In genomic region chr12:94207467-94208432, GRCh38 we compare ENCODE assay signal across 8 cellular contexts. TPM values are rescaled to one million over a fixed set of nuclear protein-coding genes. Genes with fewer than 3 reads are reported as not detected.
A peak's percentile ranks its signal among the peaks of the same experiment; 100 is the strongest.
DNase-seq lines count a peak whose midpoint lies in the region; ATAC-seq and TF ChIP-seq lines count a peak whose summit lies in the region.

No MANE protein-coding gene starts in this region.

- peak overlapping the region; percentile 12 to 45 for H3K4me3 ChIP-seq in neutrophil (ENCODE audit: low read depth in 1 of 2, low read length in 1 of 2)
- H3K4me3 ChIP-seq in H7 (ENCODE audit: insufficient read depth, low read depth, low read length), result no peak overlapping the region
- no peak overlapping the region for H3K4me3 ChIP-seq in PC-9

- H4K20me1 ChIP-seq in PC-9 (ENCODE audit: insufficient read depth), result no peaks in the 10 kb centered on the region

- H3K36me3 ChIP-seq in neutrophil, result peaks cover 31% of the 10 kb centered on the region
- no peaks in the 10 kb centered on the region for H3K36me3 ChIP-seq in H7 (replicated peaks; ENCODE audit: control insufficient read depth, insufficient read depth, low read length)
- no peaks in the 10 kb centered on the region for H3K36me3 ChIP-seq in PC-9 (ENCODE audit: low read depth)

- H3K27me3 ChIP-seq in neutrophil (no peaks in the 10 kb centered on the region), H7 (ENCODE audit: control insufficient read depth, insufficient read depth, low read length) (no peaks in the 10 kb centered on the region), PC-9 (ENCODE audit: insufficient read depth, low read depth) (no peaks in the 10 kb centered on the region)

- H3K9me3 ChIP-seq in neutrophil, result no peaks in the 10 kb centered on the region
- H3K9me3 ChIP-seq in PC-9 (ENCODE audit: insufficient read depth, low read depth), result no peaks in the 10 kb centered on the region

- H3F3A ChIP-seq in PC-9 (ENCODE audit: insufficient read depth, low read depth), result no peaks in the 10 kb centered on the region

- H3K79me2 ChIP-seq in PC-9 (ENCODE audit: low read depth), result no peaks in the 10 kb centered on the region

- CTCF ChIA-PET in PC-9 (lab: Charles Lee), result no interaction called here

- peak; percentile 72 for ATAC-seq in GM21825 (IDR thresholded peaks at IDR 0.05; ENCODE audit: unreplicated experiment)

- H3K4me1 ChIP-seq in neutrophil (ENCODE audit: control insufficient read depth in 1 of 2, insufficient read depth in 1 of 2, low read depth in 1 of 2, low read length in 1 of 2) (peaks cover 73 to 74% of the 10 kb centered on the region in 2 experiments), PC-9 (replicated peaks; ENCODE audit: insufficient read depth) (no peaks in the 10 kb centered on the region)

- DNase-seq in GM13977 (ENCODE audit: low spot score) (peak; percentile 81), NCI-H460 (ENCODE audit: extremely low read depth, low read depth) (peak; percentile 14), brain pericyte (ENCODE audit: low read depth, low spot score) (peak; percentile 40), mesenteric fat pad (ENCODE audit: low spot score) (no peak), H7 (no peak), PC-9 (no peak)

- H3K9me2 ChIP-seq in PC-9 (ENCODE audit: insufficient read depth), result no peaks in the 10 kb centered on the region

- intact Hi-C loops in PC-9 (cut with micrococcal nuclease; ENCODE audit: unreplicated experiment), result no loop called here

- H3K4me2 ChIP-seq in PC-9, result no peak overlapping the region

- H3K27ac ChIP-seq in neutrophil (peak overlapping the region; percentile 95), PC-9 (no peak overlapping the region)

- POLR2A ChIA-PET in PC-9 (lab: Charles Lee; ENCODE audit: unreplicated experiment), result no interaction called here

- no peak overlapping the region for H2AFZ ChIP-seq in PC-9

- BruUV-seq in PC-9 (replicated peaks; lab: Mats Ljungman, UMichigan), result no TSS peak

- in situ Hi-C loops in GM13977 (cut with MboI; ENCODE audit: low pct_unique_long_range_greater_than_20kb, low sequenced_read_pairs, unreplicated experiment), result no loop called here

- TF ChIP-seq CTCF in GM13977 (IDR thresholded peaks at IDR 0.05; ENCODE audit: extremely low read depth, insufficient read depth, missing control alignments), result no peak
- no peak for TF ChIP-seq CTCF in neutrophil (IDR thresholded peaks at IDR 0.05)
- TF ChIP-seq CTCF in PC-9 (conservative IDR thresholded peaks at IDR 0.05), result no peak

RNA-seq across cellular contexts. Expression of gene PLXNC1, which starts 59.4 kb away (rescaled TPM):
- total RNA-seq in NCI-H460 (2014; rRNA removed; shearing (Covaris generic)), result 0.02 TPM in 1 of 2 replicates, not detected in the other
- polyA plus RNA-seq in NCI-H460 (2014; cell fraction: nucleus; rRNA removed), result 0.10 TPM in 1 of 2 replicates, not detected in the other
- 8.9 TPM for total RNA-seq in mesenteric fat pad
- total RNA-seq in H7 (2014; rRNA removed; shearing (Covaris generic)), result 0.67 and 1.2 TPM in 2 replicates
- total RNA-seq in PC-9 (2021), result 1.4 and 2.3 TPM in 2 replicates

Comparison
In these comparisons a context has a peak if more than half of its experiments do, and no peak if none do; other contexts are left out.
1. DNase-seq: peak in GM13977 (single experiment), NCI-H460 (single experiment) and brain pericyte (single experiment); none in mesenteric fat pad (single experiment), H7 (single experiment) and PC-9 (0 of 2).
2. H3K4me3 ChIP-seq: peak in neutrophil (2 of 2); none in H7 (single experiment) and PC-9 (single experiment).